Comparison of ENCODE assay signal across 11 cellular contexts in the genomic region with DNA sequence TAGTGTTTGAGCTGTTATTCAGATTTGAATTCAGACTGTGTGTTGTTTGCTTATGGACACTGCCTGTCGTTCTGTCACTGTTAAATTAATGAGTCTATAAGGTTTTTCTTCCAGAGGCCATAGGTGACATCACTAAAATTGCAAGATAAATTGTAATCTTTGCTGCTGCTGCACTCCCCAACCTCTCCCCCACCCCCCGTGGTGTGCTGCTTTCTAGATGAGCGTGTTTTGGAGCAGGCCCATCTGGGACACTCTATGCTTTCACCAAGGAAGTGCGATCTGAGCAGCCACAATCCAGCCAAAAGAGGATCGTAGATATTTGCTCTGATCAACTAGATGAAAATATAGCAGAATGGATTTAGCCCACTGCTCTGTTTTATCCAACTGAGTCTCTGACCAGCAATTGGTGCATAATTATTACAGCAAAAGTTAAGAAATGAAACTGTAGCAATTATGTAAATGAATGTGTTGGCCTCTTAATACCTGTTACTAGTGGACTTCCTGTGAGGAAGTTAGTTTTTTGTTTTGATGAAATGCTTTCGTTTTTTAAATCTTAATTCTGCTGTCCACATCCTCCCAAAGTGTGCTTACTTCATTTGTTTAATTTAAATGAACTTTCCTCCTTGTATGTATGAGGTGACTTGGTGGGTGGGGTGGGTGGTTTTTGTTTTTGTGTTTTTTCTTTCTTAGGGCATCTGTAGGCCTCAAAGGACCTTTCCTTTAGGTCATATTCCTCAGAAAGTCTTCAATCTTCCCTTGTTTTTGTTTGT. TPM values are rescaled to one million over a fixed set of nuclear protein-coding genes. Genes with fewer than 3 reads are reported as not detected.
DNase-seq lines count a peak whose midpoint lies in the region; ATAC-seq and TF ChIP-seq lines count a peak whose summit lies in the region.
"Had no signal": no experiment of that assay in that cellular context is flagged by ENCODE, and none has a peak within 500 bp of the region (broad histone marks: within the 10 kb centered on the region; RNA-seq: fewer than 3 reads in every experiment).

No MANE protein-coding gene starts in this region.

- H3K36me3 Mint-ChIP-seq in stimulated activated effector memory CD8-positive, alpha-beta T cell treated with anti-CD3 and anti-CD28 coated beads, Interleukin-12 subunit alpha, Interleukin-12 subunit beta, amount 100 ng/mL, for 72 hours: peaks cover 61% of the 10 kb centered on the region

- no peak overlapping the region for H3K4me3 ChIP-seq in Peyer's patch

- H3K27me3 ChIP-seq in Peyer's patch: no peaks in the 10 kb centered on the region

- H3K4me1 Mint-ChIP-seq in stimulated activated effector memory CD8-positive, alpha-beta T cell treated with anti-CD3 and anti-CD28 coated beads, Interleukin-12 subunit alpha, Interleukin-12 subunit beta, amount 100 ng/mL, for 72 hours: peaks cover 40% of the 10 kb centered on the region

- peak overlapping the region; percentile 9 for H3K4me3 Mint-ChIP-seq in stimulated activated effector memory CD8-positive, alpha-beta T cell treated with anti-CD3 and anti-CD28 coated beads, Interleukin-12 subunit alpha, Interleukin-12 subunit beta, amount 100 ng/mL, for 72 hours

- H3K27ac Mint-ChIP-seq in stimulated activated effector memory CD8-positive, alpha-beta T cell treated with anti-CD3 and anti-CD28 coated beads, Interleukin-12 subunit alpha, Interleukin-12 subunit beta, amount 100 ng/mL, for 72 hours: peak overlapping the region; percentile 83

- no peak for TF ChIP-seq POLR2A in Peyer's patch (IDR thresholded peaks at IDR 0.05)

- DNase-seq in Peyer's patch (peak in 2 of 3 donors; percentile 71 to 72), Right ventricle myocardium superior (peak; percentile 56), ureter (ENCODE audit: low spot score) (no peak), NCI-H774 (lab: John Stamatoyannopoulos, UW) (no peak)
- no peak for DNase-seq in stimulated activated effector memory CD8-positive, alpha-beta T cell treated with anti-CD3 and anti-CD28 coated beads, Interleukin-12 subunit alpha, Interleukin-12 subunit beta, amount 100 ng/mL, for 72 hours (ENCODE audit: low spot score in 2 of 2)
- DNase-seq: activated T-cell treated with anti-CD3 and anti-CD28 coated beads, Interleukin-2, amount 50 U/mL, for 1 hour; SHP77 treated with DMSO at 0.1 percent for 48 hours had no signal

- peaks cover 2 to 29% (median 16%) of the 10 kb centered on the region in 4 donors for H3K4me1 ChIP-seq in Peyer's patch

- H3K9me3 ChIP-seq in Peyer's patch: no peaks in the 10 kb centered on the region

- H3K27ac ChIP-seq in Peyer's patch: peak overlapping the region; percentile 63 to 79 (median 68)
- H3K27ac ChIP-seq: epithelial cell of prostate had no signal

- H3K9me3 Mint-ChIP-seq in stimulated activated effector memory CD8-positive, alpha-beta T cell treated with anti-CD3 and anti-CD28 coated beads, Interleukin-12 subunit alpha, Interleukin-12 subunit beta, amount 100 ng/mL, for 72 hours: no peaks in the 10 kb centered on the region

- ATAC-seq in GM19035 (IDR thresholded peaks at IDR 0.05; ENCODE audit: unreplicated experiment) (peak; percentile 42), Right ventricle myocardium superior (ENCODE audit: poor library complexity) (peak; percentile 69), HG02623 (IDR thresholded peaks at IDR 0.05; ENCODE audit: unreplicated experiment) (no peak), HG03442 (IDR thresholded peaks at IDR 0.05; ENCODE audit: unreplicated experiment) (no peak)
- no peak for ATAC-seq in stimulated activated effector memory CD8-positive, alpha-beta T cell treated with anti-CD3 and anti-CD28 coated beads, Interleukin-12 subunit alpha, Interleukin-12 subunit beta, amount 100 ng/mL, for 72 hours

- H3K36me3 ChIP-seq in Peyer's patch: peaks cover 0 to 38% (median 0%) of the 10 kb centered on the region in 3 donors

- intact Hi-C loops in Right ventricle myocardium superior (cut with DNase I): no loop called here

- TF ChIP-seq CTCF in Peyer's patch (IDR thresholded peaks at IDR 0.05): no peak

RNA-seq across cellular contexts. Expression of gene RPRD1B, which starts 58.1 kb away (rescaled TPM):
- total RNA-seq in Peyer's patch (10 to 100 TPM; 44.5 to 55.4 (median 52.4) TPM), Right ventricle myocardium superior (74.2 TPM), ureter (61.3 TPM)

RNA-seq across cellular contexts. Expression of gene TTI1, which starts 58.4 kb away (rescaled TPM):
- total RNA-seq in Peyer's patch (10 to 100 TPM in 3 of 4 donors, 1 to 10 TPM in 1; 9.3 to 34.7 (median 14.8) TPM), Right ventricle myocardium superior (11.9 TPM), ureter (29.5 TPM)

Comparison
In these comparisons a context has a peak if more than half of its experiments do, and no peak if none do; other contexts are left out.
1. ATAC-seq: peak in GM19035 (single experiment) and Right ventricle myocardium superior (single experiment); none in stimulated activated effector memory CD8-positive, alpha-beta T cell treated with anti-CD3 and anti-CD28 coated beads, Interleukin-12 subunit alpha, Interleukin-12 subunit beta, amount 100 ng/mL, for 72 hours (single experiment), HG02623 (single experiment) and HG03442 (single experiment).
2. DNase-seq: peak in Peyer's patch (2 of 3) and Right ventricle myocardium superior (single experiment); none in stimulated activated effector memory CD8-positive, alpha-beta T cell treated with anti-CD3 and anti-CD28 coated beads, Interleukin-12 subunit alpha, Interleukin-12 subunit beta, amount 100 ng/mL, for 72 hours (0 of 2), ureter (single experiment) and NCI-H774 (single experiment).